Comparison of ENCODE assay signal across 17 cellular contexts in genomic region chr2:8039732-8040131, GRCh38.
DNase-seq lines count a peak whose midpoint lies in the region; ATAC-seq, FAIRE-seq and TF ChIP-seq lines count a peak whose summit lies in the region.
"Had no signal": no experiment of that assay in that cellular context is flagged by ENCODE, and none has a peak within 500 bp of the region (broad histone marks: within the 10 kb centered on the region; RNA-seq: fewer than 3 reads in every experiment).

No MANE protein-coding gene starts in this region.

- no peak overlapping the region for H3K27ac Mint-ChIP-seq in GM23338
- H3K27ac Mint-ChIP-seq in activated CD8-positive, alpha-beta T cell treated with anti-CD3 and anti-CD28 coated beads for 36 hours = no peak overlapping the region
- H3K27ac Mint-ChIP-seq: CD4-positive, alpha-beta memory T cell had no signal

- H3K4me3 ChIP-seq in GM23338 (no peak overlapping the region), bronchial epithelial cell (ENCODE audit: low read depth, low read length) (no peak overlapping the region)
- H3K4me3 ChIP-seq: A549 had no signal

- CTCF ChIA-PET in activated CD8-positive, alpha-beta T cell treated with anti-CD3 and anti-CD28 coated beads for 36 hours (lab: Charles Lee) = no interaction called here

- H3K4me1 Mint-ChIP-seq in GM23338 = no peaks in the 10 kb centered on the region; the same call in 2 of the 3 replicates
- no peaks in the 10 kb centered on the region for H3K4me1 Mint-ChIP-seq in activated CD8-positive, alpha-beta T cell treated with anti-CD3 and anti-CD28 coated beads for 36 hours (ENCODE audit: low read depth)
- H3K4me1 Mint-ChIP-seq: CD4-positive, alpha-beta memory T cell had no signal

- no peaks in the 10 kb centered on the region for H3F3A ChIP-seq in GM23338 (replicated peaks; ENCODE audit: low read depth)

- H3K9me2 ChIP-seq in GM23338 (ENCODE audit: insufficient read depth) = peaks cover 15% of the 10 kb centered on the region; the same call in 1 of the 2 replicates

- TF ChIP-seq CTCF in GM23338 (conservative IDR thresholded peaks at IDR 0.05; ENCODE audit: low read depth in 2 of 2) (no peak), bronchial epithelial cell (IDR thresholded peaks at IDR 0.05; ENCODE audit: insufficient read depth, low read length, severe bottlenecking) (no peak)
- no peak for TF ChIP-seq CTCF in activated CD8-positive, alpha-beta T cell treated with anti-CD3 and anti-CD28 coated beads for 36 hours (IDR thresholded peaks at IDR 0.05)

- H3K4me1 ChIP-seq in GM23338 (ENCODE audit: insufficient read depth) = no peaks in the 10 kb centered on the region
- H3K4me1 ChIP-seq: A549, BE2C had no signal

- H4K20me1 ChIP-seq in GM23338 (replicated peaks; ENCODE audit: insufficient read depth) = no peaks in the 10 kb centered on the region

- H3K36me3 ChIP-seq in GM23338 (ENCODE audit: insufficient read depth) (no peaks in the 10 kb centered on the region), bronchial epithelial cell (ENCODE audit: control insufficient read depth, insufficient read depth, low read length) (no peaks in the 10 kb centered on the region)
- H3K36me3 ChIP-seq: BE2C had no signal

- H3K27me3 Mint-ChIP-seq in GM23338 (ENCODE audit: insufficient read depth, low read depth, poor library complexity) = peaks cover 5% of the 10 kb centered on the region
- no peaks in the 10 kb centered on the region for H3K27me3 Mint-ChIP-seq in activated CD8-positive, alpha-beta T cell treated with anti-CD3 and anti-CD28 coated beads for 36 hours
- H3K27me3 Mint-ChIP-seq: CD4-positive, alpha-beta memory T cell had no signal

- no peaks in the 10 kb centered on the region for H3K79me2 ChIP-seq in GM23338 (replicated peaks; ENCODE audit: insufficient read depth)

- DNase-seq in GM23338 (ENCODE audit: low spot score) (no peak), NCI-H524 (lab: John Stamatoyannopoulos, UW) (peak; percentile 63 to 88), bronchial epithelial cell (ENCODE audit: low read depth) (no peak), HTR-8/SVneo (ENCODE audit: insufficient read length, low spot score) (no peak), hepatic stellate cell (ENCODE audit: low spot score) (no peak)
- no peak for DNase-seq in activated CD8-positive, alpha-beta T cell treated with anti-CD3 and anti-CD28 coated beads for 36 hours
- DNase-seq: BE2C; CD4-positive, alpha-beta memory T cell; DND-41; GDM1 had no signal

- H3K27ac ChIP-seq in GM23338 (ENCODE audit: low read depth) = no peak overlapping the region
- H3K27ac ChIP-seq: A549, C4-2B had no signal

- ATAC-seq in GM23338 = no peak
- ATAC-seq in activated CD8-positive, alpha-beta T cell treated with anti-CD3 and anti-CD28 coated beads for 36 hours = no peak
- no peak for ATAC-seq in HG03159 (IDR thresholded peaks at IDR 0.05; ENCODE audit: unreplicated experiment)
- ATAC-seq: A549, HCT116, HepG2 had no signal

- intact Hi-C loops in activated CD8-positive, alpha-beta T cell treated with anti-CD3 and anti-CD28 coated beads for 36 hours (cut with micrococcal nuclease) = no loop called here

- POLR2A ChIA-PET in activated CD8-positive, alpha-beta T cell treated with anti-CD3 and anti-CD28 coated beads for 36 hours (lab: Charles Lee) = interaction anchor here (0.6 kb wide), 1 partner anchor 670 kb away, joined by 3 read pairs; no protein-coding TSS in a partner anchor

- FAIRE-seq in bronchial epithelial cell (lab: Jason Lieb, UNC) (peak; percentile 28), HTR-8/SVneo (lab: Jason Lieb, UNC) (no peak)
- FAIRE-seq: A549, GM19239, H54, HepG2 had no signal

- H3K4me3 Mint-ChIP-seq in GM23338 = no peak overlapping the region
- H3K4me3 Mint-ChIP-seq in activated CD8-positive, alpha-beta T cell treated with anti-CD3 and anti-CD28 coated beads for 36 hours = no peak overlapping the region
- H3K4me3 Mint-ChIP-seq: CD4-positive, alpha-beta memory T cell had no signal

- peaks cover 11% of the 10 kb centered on the region; the same call in 2 of the 3 replicates for H3K36me3 Mint-ChIP-seq in GM23338 (ENCODE audit: low read depth)
- H3K36me3 Mint-ChIP-seq in activated CD8-positive, alpha-beta T cell treated with anti-CD3 and anti-CD28 coated beads for 36 hours (ENCODE audit: low read depth) = no peaks in the 10 kb centered on the region
- H3K36me3 Mint-ChIP-seq: CD4-positive, alpha-beta memory T cell had no signal

- no peak overlapping the region for H3K4me2 ChIP-seq in GM23338
- H3K4me2 ChIP-seq: A549 had no signal

- peaks cover 15% of the 10 kb centered on the region for H3K9me3 Mint-ChIP-seq in GM23338
- H3K9me3 Mint-ChIP-seq in activated CD8-positive, alpha-beta T cell treated with anti-CD3 and anti-CD28 coated beads for 36 hours = peaks cover 1% of the 10 kb centered on the region

- no peaks in the 10 kb centered on the region for H3K27me3 ChIP-seq in GM23338 (ENCODE audit: insufficient read depth)
- H3K27me3 ChIP-seq in bronchial epithelial cell (ENCODE audit: control insufficient read depth, insufficient read depth, low read length) = no peaks in the 10 kb centered on the region
- H3K27me3 ChIP-seq: BE2C had no signal

- H2AFZ ChIP-seq in GM23338 = 0 out of 2 replicates have a peak overlapping the region, but pooled peaks have one; percentile 52

TF ChIP-seq in GM23338, 12 proteins besides CTCF, POLR2A, EP300 and RAD21 (continues in another document):
- TF ChIP-seq STAT1 (IDR thresholded peaks at IDR 0.05; ENCODE audit: unreplicated experiment) = no peak
- TF ChIP-seq NANOG (IDR thresholded peaks at IDR 0.05; ENCODE audit: borderline replicate concordance) = no peak
- TF ChIP-seq ETS1 (IDR thresholded peaks at IDR 0.05) = no peak
- TF ChIP-seq EZH2 (IDR thresholded peaks at IDR 0.05; ENCODE audit: low read depth, unreplicated experiment) = no peak
- no peak for TF ChIP-seq ZNF114 (CRISPR knock-in tag; IDR thresholded peaks at IDR 0.05)
- no peak for TF ChIP-seq ZNF331 (CRISPR knock-in tag; IDR thresholded peaks at IDR 0.05; ENCODE audit: low read depth)
- no peak for TF ChIP-seq POLR2AphosphoS5 (IDR thresholded peaks at IDR 0.05; ENCODE audit: low read depth)
- no peak for TF ChIP-seq JUNB (IDR thresholded peaks at IDR 0.05; ENCODE audit: unreplicated experiment)

Comparison
In these comparisons a context has a peak if more than half of its experiments do, and no peak if none do; other contexts are left out.
1. DNase-seq: peak in NCI-H524 (2 of 2); none in GM23338 (single experiment), bronchial epithelial cell (single experiment), HTR-8/SVneo (single experiment), activated CD8-positive, alpha-beta T cell treated with anti-CD3 and anti-CD28 coated beads for 36 hours (single experiment) and hepatic stellate cell (single experiment).